In the genomic region with DNA sequence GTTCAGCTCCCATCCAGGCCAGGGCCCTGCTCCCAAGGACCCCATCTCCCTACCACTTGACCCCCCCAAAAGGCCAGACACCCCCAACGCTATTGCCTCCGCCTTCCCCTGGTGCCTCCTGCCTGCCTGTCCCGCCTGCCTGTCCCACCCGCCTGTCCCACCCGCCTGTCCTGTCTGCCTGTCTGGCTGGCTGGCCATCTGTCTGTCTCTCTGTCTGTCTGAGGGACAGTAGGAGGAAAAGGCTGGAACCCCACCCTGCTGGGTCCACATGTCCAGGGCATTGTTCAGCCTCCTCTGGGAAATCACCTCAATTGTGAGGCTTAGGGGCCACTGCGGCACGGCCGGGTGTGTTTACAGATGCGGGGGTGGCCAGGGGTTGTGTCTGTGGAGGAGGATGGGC, we compare ENCODE assay signal across 12 cellular contexts. TPM values are rescaled to one million over a fixed set of nuclear protein-coding genes. Genes with fewer than 3 reads are reported as not detected.
DNase-seq lines count a peak whose midpoint lies in the region; ATAC-seq and TF ChIP-seq lines count a peak whose summit lies in the region.
"Had no signal": no experiment of that assay in that cellular context is flagged by ENCODE, and none has a peak within 500 bp of the region (broad histone marks: within the 10 kb centered on the region; RNA-seq: fewer than 3 reads in every experiment).

No MANE protein-coding gene starts in this region.

- no peaks in the 10 kb centered on the region for H3K79me2 ChIP-seq in PC-3 (ENCODE audit: low read length)

- CTCF ChIA-PET in PC-3 (lab: Charles Lee): no interaction called here

- H3K36me3 Mint-ChIP-seq in mesothelial cell of epicardium: no peaks in the 10 kb centered on the region
- H3K36me3 Mint-ChIP-seq: activated naive CD8-positive, alpha-beta T cell had no signal

- H3K4me2 ChIP-seq in PC-3 (ENCODE audit: low read length): peak overlapping the region; percentile 57

- H2AFZ ChIP-seq in PC-3 (ENCODE audit: low read length): no peak overlapping the region

- H3K4me3 Mint-ChIP-seq in mesothelial cell of epicardium: no peak overlapping the region
- H3K4me3 Mint-ChIP-seq: activated naive CD8-positive, alpha-beta T cell had no signal

- no peaks in the 10 kb centered on the region for H3K9me3 Mint-ChIP-seq in mesothelial cell of epicardium

- TF ChIP-seq CTCF in PC-3 (conservative IDR thresholded peaks at IDR 0.05; ENCODE audit: low read depth, low read length) (no peak), mesothelial cell of epicardium (IDR thresholded peaks at IDR 0.05; ENCODE audit: unreplicated experiment) (no peak)

- H3K9me2 ChIP-seq in PC-3 (replicated peaks; ENCODE audit: low read length): no peaks in the 10 kb centered on the region

- DNase-seq in PC-3 (no peak), mesothelial cell of epicardium (ENCODE audit: low spot score in 2 of 2, unreplicated experiment in 2 of 2) (peak in 1 of 2 experiments; percentile 34), GM19238 (ENCODE audit: insufficient read length, low spot score) (no peak), dedifferentiated amniotic fluid mesenchymal stem cell (ENCODE audit: extremely low spot score) (no peak)
- DNase-seq: effector CD8-positive, alpha-beta T cell; stimulated activated CD4-positive, alpha-beta T cell treated with anti-CD3 and anti-CD28 coated beads, Interleukin-4, amount 100 ng/mL, for 24 hours had no signal

- BruUV-seq in PC-3 (replicated peaks; lab: Mats Ljungman, UMichigan): TSS peak; percentile 78

- H3K27ac Mint-ChIP-seq in mesothelial cell of epicardium: peak overlapping the region; percentile 82
- H3K27ac Mint-ChIP-seq: activated naive CD8-positive, alpha-beta T cell had no signal

- ATAC-seq in PC-3 (peak; percentile 5), GM18868 (IDR thresholded peaks at IDR 0.05; ENCODE audit: unreplicated experiment) (no peak)

- H3K27me3 ChIP-seq in PC-3 (ENCODE audit: low read length): no peaks in the 10 kb centered on the region
- H3K27me3 ChIP-seq in duodenal mucosa (ENCODE audit: control insufficient read depth in 1 of 2, insufficient read depth in 2 of 2, low read length in 2 of 2): peaks cover 0 to 14% of the 10 kb centered on the region in 2 donors
- H3K27me3 ChIP-seq in subcutaneous abdominal adipose tissue (ENCODE audit: control insufficient read depth in 5 of 5, insufficient read depth in 4 of 5, low read length in 5 of 5): no peaks in the 10 kb centered on the region

- H3K27ac ChIP-seq in PC-3 (ENCODE audit: low read length) (peak overlapping the region; percentile 75), duodenal mucosa (ENCODE audit: low read depth, low read length) (peak overlapping the region; percentile 36), subcutaneous abdominal adipose tissue (ENCODE audit: low read depth, low read length) (peak overlapping the region; percentile 77)
- H3K27ac ChIP-seq: neutrophil had no signal

- POLR2A ChIA-PET in PC-3 (lab: Charles Lee; ENCODE audit: unreplicated experiment): no interaction called here

- H3K27me3 Mint-ChIP-seq in mesothelial cell of epicardium (ENCODE audit: low read depth): no peaks in the 10 kb centered on the region
- H3K27me3 Mint-ChIP-seq: activated naive CD8-positive, alpha-beta T cell had no signal

- H3F3A ChIP-seq in PC-3 (ENCODE audit: low read length, unreplicated experiment): peaks cover 4% of the 10 kb centered on the region

- peaks cover 41% of the 10 kb centered on the region for H3K4me1 Mint-ChIP-seq in mesothelial cell of epicardium

- H3K4me1 ChIP-seq in PC-3 (ENCODE audit: insufficient read depth, low read length) (peaks cover 56% of the 10 kb centered on the region), duodenal mucosa (ENCODE audit: control insufficient read depth in 1 of 2, insufficient read depth in 2 of 2, low read length in 2 of 2) (peaks cover 23 to 35% of the 10 kb centered on the region in 2 donors), subcutaneous abdominal adipose tissue (ENCODE audit: control insufficient read depth in 5 of 5, insufficient read depth in 5 of 5, low read length in 5 of 5) (peaks cover 12 to 68% (median 51%) of the 10 kb centered on the region in 5 donors)

- H3K4me3 ChIP-seq in PC-3 (ENCODE audit: low read length) (no peak overlapping the region), duodenal mucosa (ENCODE audit: low read depth in 1 of 2, low read length in 2 of 2) (no peak overlapping the region), subcutaneous abdominal adipose tissue (ENCODE audit: low read depth in 1 of 5, low read length in 5 of 5) (no peak overlapping the region)
- H3K4me3 ChIP-seq: thoracic aorta had no signal

- no peaks in the 10 kb centered on the region for H3K9me3 ChIP-seq in PC-3 (ENCODE audit: low read length)
- no peaks in the 10 kb centered on the region for H3K9me3 ChIP-seq in duodenal mucosa (ENCODE audit: control insufficient read depth in 1 of 2, low read length in 2 of 2)
- peaks cover 0 to 8% (median 6%) of the 10 kb centered on the region in 5 donors for H3K9me3 ChIP-seq in subcutaneous abdominal adipose tissue (ENCODE audit: control insufficient read depth in 5 of 5, low read length in 5 of 5)
- H3K9me3 ChIP-seq: neutrophil, thoracic aorta had no signal

- intact Hi-C loops in PC-3 (cut with micrococcal nuclease): no loop called here

- H3K36me3 ChIP-seq in PC-3 (ENCODE audit: low read depth, low read length) (no peaks in the 10 kb centered on the region), duodenal mucosa (ENCODE audit: control insufficient read depth in 1 of 2, insufficient read depth in 2 of 2, low read length in 2 of 2) (no peaks in the 10 kb centered on the region), subcutaneous abdominal adipose tissue (ENCODE audit: control insufficient read depth in 5 of 5, insufficient read depth in 5 of 5, low read length in 5 of 5) (no peaks in the 10 kb centered on the region)
- H3K36me3 ChIP-seq: neutrophil, thoracic aorta had no signal

- H4K20me1 ChIP-seq in PC-3 (ENCODE audit: low read length): no peaks in the 10 kb centered on the region

- peak overlapping the region; percentile 12; the same call in 1 of the 2 replicates for H3K9ac ChIP-seq in PC-3 (ENCODE audit: low read length)
- H3K9ac ChIP-seq in duodenal mucosa (ENCODE audit: low read depth in 1 of 2, low read length in 2 of 2): no peak overlapping the region
- peak overlapping the region in 1 of 5 donors; percentile 64 for H3K9ac ChIP-seq in subcutaneous abdominal adipose tissue (ENCODE audit: low read length in 5 of 5)

RNA-seq across cellular contexts. Expression of gene CBX7, which starts 25.3 kb away (rescaled TPM):
- total RNA-seq in PC-3 (2014; rRNA removed) (8.0 and 8.6 TPM in 2 replicates), mesothelial cell of epicardium (10.7 to 13.2 TPM (median 11.0 TPM) in 3 replicates)
